In genomic region chr13:39038569-39038898, GRCh38 we compare ENCODE assay signal across 8 cellular contexts. TPM values are rescaled to one million over a fixed set of nuclear protein-coding genes. Genes with fewer than 3 reads are reported as not detected.
DNase-seq lines count a peak whose midpoint lies in the region; ATAC-seq and TF ChIP-seq lines count a peak whose summit lies in the region.

No MANE protein-coding gene starts in this region.

- no peaks in the 10 kb centered on the region for H3K9me3 Mint-ChIP-seq in H9
- H3K9me3 Mint-ChIP-seq in activated T-cell treated with anti-CD3 and anti-CD28 coated beads, Interleukin-2, amount 50 U/mL, for 4 hours, result no peaks in the 10 kb centered on the region

- peaks cover 31% of the 10 kb centered on the region for H3K79me2 ChIP-seq in H9 (ENCODE audit: insufficient read depth, low read length)
- peaks cover 51% of the 10 kb centered on the region for H3K79me2 ChIP-seq in MM.1S (ENCODE audit: low read length)

- no peak overlapping the region for H3T11ph ChIP-seq in H9 (ENCODE audit: low read length)

- H3K4me3 ChIP-seq in MM.1S (ENCODE audit: low read length) (peak overlapping the region; percentile 76), fibroblast of the aortic adventitia (ENCODE audit: low read depth, low read length) (peak overlapping the region; percentile 96), prostate gland (peak overlapping the region; percentile 68 to 80)

- H3K9ac ChIP-seq in H9 (ENCODE audit: extremely low read depth, insufficient read length, low read length) (peak overlapping the region; percentile 73), MM.1S (ENCODE audit: low read length) (peak overlapping the region; percentile 80)

- no peaks in the 10 kb centered on the region for H3K79me1 ChIP-seq in H9 (ENCODE audit: insufficient read depth, low read depth, low read length, poor library complexity, severe bottlenecking)

- H4K5ac ChIP-seq in H9 (ENCODE audit: insufficient read length, low read depth, low read length), result no peak overlapping the region

- H3K9me2 ChIP-seq in MM.1S (replicated peaks; ENCODE audit: insufficient read depth, low read length), result no peaks in the 10 kb centered on the region

- no peaks in the 10 kb centered on the region for H3K27me3 ChIP-seq in H9 (ENCODE audit: insufficient read depth, low read length)
- no peaks in the 10 kb centered on the region for H3K27me3 ChIP-seq in MM.1S (replicated peaks; ENCODE audit: insufficient read depth, low read length)
- H3K27me3 ChIP-seq in prostate gland (replicated peaks; ENCODE audit: insufficient read depth), result no peaks in the 10 kb centered on the region

- H2AK5ac ChIP-seq in H9 (ENCODE audit: insufficient read length, low read length), result no peak overlapping the region

- H4K20me1 ChIP-seq in H9 (ENCODE audit: control insufficient read depth, insufficient read depth, insufficient read length), result no peaks in the 10 kb centered on the region
- no peaks in the 10 kb centered on the region for H4K20me1 ChIP-seq in MM.1S (ENCODE audit: insufficient read depth, low read length)

- no peaks in the 10 kb centered on the region for H3K27me3 Mint-ChIP-seq in H9 (ENCODE audit: low read depth)
- H3K27me3 Mint-ChIP-seq in activated T-cell treated with anti-CD3 and anti-CD28 coated beads, Interleukin-2, amount 50 U/mL, for 4 hours (ENCODE audit: low read depth), result no peaks in the 10 kb centered on the region

- no peak overlapping the region for H3K14ac ChIP-seq in H9 (ENCODE audit: insufficient read depth, low read length)

- H3K4me1 Mint-ChIP-seq in H9, result peaks cover 30 to 35% of the 10 kb centered on the region in 2 experiments
- H3K4me1 Mint-ChIP-seq in activated T-cell treated with anti-CD3 and anti-CD28 coated beads, Interleukin-2, amount 50 U/mL, for 4 hours (ENCODE audit: low read depth), result peaks cover 44% of the 10 kb centered on the region

- H3K4me1 ChIP-seq in H9 (ENCODE audit: insufficient read depth, low read length), result no peaks in the 10 kb centered on the region
- H3K4me1 ChIP-seq in MM.1S (ENCODE audit: low read length), result no peaks in the 10 kb centered on the region
- no peaks in the 10 kb centered on the region for H3K4me1 ChIP-seq in prostate gland (replicated peaks)

- H2BK120ac ChIP-seq in H9 (ENCODE audit: low read depth, low read length, poor library complexity, severe bottlenecking), result no peak overlapping the region

- DNase-seq in GM13977 (ENCODE audit: low spot score), result peak; percentile 25
- no peak for DNase-seq in H9
- peak; percentile 27 for DNase-seq in MM.1S
- peak; percentile 32 for DNase-seq in activated T-cell treated with anti-CD3 and anti-CD28 coated beads, Interleukin-2, amount 50 U/mL, for 4 hours
- no peak for DNase-seq in fibroblast of the aortic adventitia (ENCODE audit: low read depth)
- no peak for DNase-seq in prostate gland (ENCODE audit: low spot score)
- no peak for DNase-seq in cortex of kidney (lab: John Stamatoyannopoulos, UW)
- no peak for DNase-seq in NCI-H187 (lab: John Stamatoyannopoulos, UW)

- H2AFZ ChIP-seq in H9 (ENCODE audit: low read length) (no peak overlapping the region), MM.1S (ENCODE audit: low read length) (peak overlapping the region; percentile 64)

- ATAC-seq in activated T-cell treated with anti-CD3 and anti-CD28 coated beads, Interleukin-2, amount 50 U/mL, for 4 hours, result peak; percentile 69 to 74

- H3K36me3 ChIP-seq in MM.1S (replicated peaks; ENCODE audit: insufficient read depth, low read length), result no peaks in the 10 kb centered on the region
- no peaks in the 10 kb centered on the region for H3K36me3 ChIP-seq in prostate gland

- in situ Hi-C loops in GM13977 (cut with MboI; ENCODE audit: low pct_unique_long_range_greater_than_20kb, low sequenced_read_pairs, unreplicated experiment), result no loop called here

- H3K4me2 ChIP-seq in H9 (ENCODE audit: insufficient read depth, insufficient read length, low read length) (peak overlapping the region; percentile 52), MM.1S (ENCODE audit: low read depth, low read length) (peak overlapping the region; percentile 58; the same call in 1 of the 2 replicates)

- peak overlapping the region; percentile 94 to 99 (median 94) for H3K27ac Mint-ChIP-seq in H9

- no peak overlapping the region for H4K91ac ChIP-seq in H9 (ENCODE audit: insufficient read length, low read depth, low read length)

- no peak overlapping the region for H2BK5ac ChIP-seq in H9 (ENCODE audit: insufficient read length, low read length)

- no peak overlapping the region for H2BK20ac ChIP-seq in H9 (ENCODE audit: low read depth, low read length, poor library complexity, severe bottlenecking)

- H3K4me3 Mint-ChIP-seq in H9, result peak overlapping the region; percentile 90 to 93
- peak overlapping the region; percentile 87 for H3K4me3 Mint-ChIP-seq in activated T-cell treated with anti-CD3 and anti-CD28 coated beads, Interleukin-2, amount 50 U/mL, for 4 hours

- peaks cover 9% of the 10 kb centered on the region for H3K23me2 ChIP-seq in H9 (ENCODE audit: insufficient read length, low read depth, low read length, poor library complexity, severe bottlenecking)

- no CpG with 5 or more reads among the region's 13 CpGs for WGBS in H9 (ENCODE audit: extremely low coverage, insufficient read length, low lambda C conversion rate)
- WGBS in prostate gland, result 0% methylated on average over 13 of the region's 13 CpGs

- TF ChIP-seq POLR2A in prostate gland (IDR thresholded peaks at IDR 0.05), result no peak

- H3K4ac ChIP-seq in H9 (ENCODE audit: low read depth, low read length), result no peak overlapping the region

- no peak overlapping the region for H3K18ac ChIP-seq in H9 (ENCODE audit: insufficient read length, low read depth, low read length)

- H3K9me3 ChIP-seq in H9 (ENCODE audit: control insufficient read depth, low read depth, low read length), result no peaks in the 10 kb centered on the region
- H3K9me3 ChIP-seq in MM.1S (replicated peaks; ENCODE audit: insufficient read depth, low read length), result no peaks in the 10 kb centered on the region
- H3K9me3 ChIP-seq in prostate gland, result no peaks in the 10 kb centered on the region

- no peak overlapping the region for H2BK15ac ChIP-seq in H9 (ENCODE audit: low read depth, low read length)

- intact Hi-C loops in prostate gland (cut with DNase I), result no loop called here

- H3F3A ChIP-seq in MM.1S (ENCODE audit: insufficient read depth, low read length), result no peaks in the 10 kb centered on the region

- H2BK12ac ChIP-seq in H9 (ENCODE audit: insufficient read length, low read depth, low read length), result no peak overlapping the region

- no peak overlapping the region for H3K23ac ChIP-seq in H9 (ENCODE audit: insufficient read length, low read depth, low read length)

- no peak overlapping the region for H4K8ac ChIP-seq in H9 (replicated peaks; ENCODE audit: insufficient read length, low read depth, low read length)

- peaks cover 4 to 9% (median 6%) of the 10 kb centered on the region in 3 experiments for H3K36me3 Mint-ChIP-seq in H9 (ENCODE audit: insufficient read depth in 1 of 3, low read depth in 3 of 3)
- H3K36me3 Mint-ChIP-seq in activated T-cell treated with anti-CD3 and anti-CD28 coated beads, Interleukin-2, amount 50 U/mL, for 4 hours (ENCODE audit: insufficient read depth), result peaks cover 7% of the 10 kb centered on the region

- TF ChIP-seq CTCF in GM13977 (IDR thresholded peaks at IDR 0.05; ENCODE audit: extremely low read depth, insufficient read depth, missing control alignments) (no peak), H9 (conservative IDR thresholded peaks at IDR 0.05) (no peak), MM.1S (IDR thresholded peaks at IDR 0.05; ENCODE audit: low read length) (no peak), fibroblast of the aortic adventitia (IDR thresholded peaks at IDR 0.05; ENCODE audit: insufficient read depth, low read length) (no peak), prostate gland (IDR thresholded peaks at IDR 0.05) (no peak)

- no peak overlapping the region for H3K27ac ChIP-seq in H9 (ENCODE audit: insufficient read length, low read depth, low read length)
- H3K27ac ChIP-seq in MM.1S (ENCODE audit: low read length), result peak overlapping the region; percentile 85
- peak overlapping the region; percentile 75 to 77 for H3K27ac ChIP-seq in prostate gland

- H3K56ac ChIP-seq in H9 (ENCODE audit: insufficient read length, low read depth, low read length), result no peak overlapping the region

RNA-seq across cellular contexts. Expression of gene NHLRC3, which starts 0.3 kb away (rescaled TPM):
- 17.6 and 17.7 TPM in 2 replicates for total RNA-seq in H9 (2021)
- 1 to 10 TPM; 5.1 to 6.9 (median 6.0) TPM for total RNA-seq in activated T-cell treated with anti-CD3 and anti-CD28 coated beads, Interleukin-2, amount 50 U/mL, for 4 hours
- total RNA-seq in fibroblast of the aortic adventitia (ENCODE audit: low replicate concordance), result 21.2 and 50.0 TPM in 2 replicates
- 10 to 100 TPM; 10.1 to 17.8 TPM for total RNA-seq in prostate gland

RNA-seq across cellular contexts. Expression of gene PROSER1, which starts 0.6 kb away (rescaled TPM):
- total RNA-seq in H9 (2021) (79.5 and 84.6 TPM in 2 replicates), fibroblast of the aortic adventitia (ENCODE audit: low replicate concordance) (10.6 and 15.9 TPM in 2 replicates), prostate gland (10 to 100 TPM; 33.6 to 39.5 TPM)
- 10 to 100 TPM; 53.5 to 68.4 (median 59.6) TPM for total RNA-seq in activated T-cell treated with anti-CD3 and anti-CD28 coated beads, Interleukin-2, amount 50 U/mL, for 4 hours

RNA-seq across cellular contexts. Expression of gene STOML3, which starts 47.9 kb away (rescaled TPM):
- total RNA-seq in H9 (2021), result not detected in 2 replicates
- not detected for total RNA-seq in activated T-cell treated with anti-CD3 and anti-CD28 coated beads, Interleukin-2, amount 50 U/mL, for 4 hours
- not detected in 2 replicates for total RNA-seq in fibroblast of the aortic adventitia (ENCODE audit: low replicate concordance)
- total RNA-seq in prostate gland, result not detected

Comparison
In these comparisons a context has a peak if more than half of its experiments do, and no peak if none do; other contexts are left out.
1. DNase-seq: peak in GM13977 (single experiment), MM.1S (single experiment) and activated T-cell treated with anti-CD3 and anti-CD28 coated beads, Interleukin-2, amount 50 U/mL, for 4 hours (single experiment); none in H9 (single experiment), fibroblast of the aortic adventitia (single experiment), prostate gland (single experiment), cortex of kidney (single experiment) and NCI-H187 (0 of 2).
2. Peak in every context shown above with its lines, with median percentiles within 50 percentile points of each other: H3K4me3 ChIP-seq.